23 cellular contexts compared by ENCODE assay signal in genomic region chr10:71421075-71421434, GRCh38. TPM values are rescaled to one million over a fixed set of nuclear protein-coding genes. Genes with fewer than 3 reads are reported as not detected.
"Had no signal": no experiment of that assay in that cellular context is flagged by ENCODE, and none has a peak within 500 bp of the region (broad histone marks: within the 10 kb centered on the region; RNA-seq: fewer than 3 reads in every experiment).

No MANE protein-coding gene starts in this region.

- ATAC-seq: activated naive CD8-positive, alpha-beta T cell treated with anti-CD3 and anti-CD28 coated beads, Interleukin-2, amount 50 U/mL, for 24 hours; Panc1 had no signal

- DNase-seq: activated CD4-positive, alpha-beta memory T cell treated with anti-CD3 and anti-CD28 coated beads, Interleukin-2, amount 10 ng/mL, durations not matched to agents 7 days and 5 days; activated CD4-positive, alpha-beta T cell treated with anti-CD3 and anti-CD28 coated beads for 1 hour; activated CD4-positive, alpha-beta T cell treated with anti-CD3 and anti-CD28 coated beads for 48 hours; activated CD4-positive, CD25-positive, alpha-beta regulatory T cell; activated effector memory CD4-positive, alpha-beta T cell treated with Interleukin-2 at 50 U/mL for 16 hours; activated naive CD4-positive, alpha-beta T cell treated with anti-CD3 and anti-CD28 coated beads, Interleukin-2, amount 10 ng/mL, durations not matched to agents 7 days and 5 days; activated naive CD8-positive, alpha-beta T cell treated with anti-CD3 and anti-CD28 coated beads, Interleukin-2, amount 50 U/mL, for 24 hours; activated T-cell treated with anti-CD3 and anti-CD28 coated beads, Interleukin-2, amount 50 U/mL, for 48 hours; brain microvascular endothelial cell; Karpas-422; KBM-7; NCI-H1105; NCI-H1417 treated with DMSO at 0.1 percent for 48 hours; NCI-H1930; NCI-H2081 treated with DMSO at 0.1 percent for 48 hours; NCI-H345; NCI-H524 treated with DMSO at 0.1 percent for 48 hours; SHP77; SJCRH30; T1000; WERI-Rb-1 had no signal

RNA-seq across cellular contexts. Expression of gene CDH23, which starts 24.3 kb away (rescaled TPM):
- total RNA-seq: RPMI7951 had no signal
